ENCODE assay signal across 7 cellular contexts in the genomic region with DNA sequence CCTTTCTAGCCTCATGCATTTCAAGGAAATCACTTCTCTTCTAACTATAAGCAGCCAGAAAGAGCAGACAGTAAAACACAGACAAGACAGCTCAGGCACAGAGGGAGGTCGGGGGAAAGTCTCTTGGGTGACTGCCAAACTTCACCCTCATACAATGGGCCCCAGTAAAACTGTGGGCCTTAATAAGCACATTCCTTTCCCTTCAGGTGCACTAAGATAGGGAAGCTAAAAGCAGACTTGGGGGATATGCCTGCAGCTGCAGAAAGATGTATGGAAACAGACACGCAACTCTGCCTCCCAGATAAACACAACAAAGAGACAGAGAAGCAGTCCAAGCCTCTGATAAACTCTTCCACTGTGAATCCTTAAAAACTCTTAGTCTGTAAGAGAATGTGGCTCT. TPM values are rescaled to one million over a fixed set of nuclear protein-coding genes. Genes with fewer than 3 reads are reported as not detected.
DNase-seq lines count a peak whose midpoint lies in the region; ATAC-seq, FAIRE-seq and TF ChIP-seq lines count a peak whose summit lies in the region.
"Not testable (repeated sequence)": the region's sequence is repeated elsewhere in the genome, so short reads cannot be mapped to it uniquely, and the experiment has no call there.

No MANE protein-coding gene starts in this region.

- not testable (repeated sequence) for H3K36me3 ChIP-seq in Caco-2 (ENCODE audit: control insufficient read depth, insufficient read depth, low read length); PC-9 (ENCODE audit: low read depth); K562 (ENCODE audit: control insufficient read depth, insufficient read depth, low read length); left ventricle myocardium inferior; liver (ENCODE audit: control insufficient read depth in 4 of 4, insufficient read depth in 3 of 4, low read depth in 1 of 4, low read length in 3 of 4)

- peak; percentile 5; the same call in 1 of the 2 replicates for TF ChIP-seq EP300 in K562 (IDR thresholded peaks at IDR 0.05; ENCODE audit: low read length)

- not testable (repeated sequence) for H4K20me1 ChIP-seq in PC-9 (ENCODE audit: insufficient read depth); K562 (replicated peaks; ENCODE audit: control insufficient read depth, insufficient read depth, low read length)

- not testable (repeated sequence) for H3K36me3 Mint-ChIP-seq in Caco-2 (ENCODE audit: insufficient read depth, unreplicated experiment); nephron (ENCODE audit: low read depth); stimulated activated naive B cell treated with anti-CD40 and anti-IgM and Interleukin-4, amounts not matched to agents 10 μg/mL and 1 μg/mL and 100 μg/mL, for 72 hours

- DNase-seq in Caco-2, result peak in 1 of 2 experiments; percentile 3
- DNase-seq in PC-9; left ventricle myocardium inferior; stimulated activated naive B cell treated with anti-CD40 and anti-IgM and Interleukin-4, amounts not matched to agents 10 μg/mL and 1 μg/mL and 100 μg/mL, for 72 hours: not testable (repeated sequence)
- peak in 1 of 4 experiments; percentile 64 for DNase-seq in K562 (ENCODE audit: extremely low read depth in 1 of 4, low spot score in 3 of 4)

- H3K79me2 ChIP-seq in PC-9 (ENCODE audit: low read depth); K562 (ENCODE audit: control insufficient read depth, insufficient read depth, low read length): not testable (repeated sequence)

- intact Hi-C loops in Caco-2 (cut with micrococcal nuclease; ENCODE audit: unreplicated experiment); PC-9 (cut with micrococcal nuclease; ENCODE audit: unreplicated experiment); left ventricle myocardium inferior (cut with micrococcal nuclease): not testable (repeated sequence)
- intact Hi-C loops in K562 (cut with micrococcal nuclease), result loop anchor here (1.0 to 10.0 kb wide), 2 partner anchors 13 to 88 kb away; no protein-coding TSS in a partner anchor

- not testable (repeated sequence) for BruUV-seq in Caco-2 (replicated peaks; lab: Mats Ljungman, UMichigan); PC-9 (replicated peaks; lab: Mats Ljungman, UMichigan); K562 (replicated peaks; lab: Mats Ljungman, UMichigan)

- not testable (repeated sequence) for H3K4me3 ChIP-seq in Caco-2 (ENCODE audit: low read depth, low read length); PC-9; K562; left ventricle myocardium inferior; liver (ENCODE audit: low read depth in 1 of 3, low read length in 3 of 3)

- CTCF ChIA-PET in Caco-2 (lab: Charles Lee) (interaction anchor here (0.7 to 1.6 kb wide), 2 partner anchors 30 to 215 kb away, joined by 3 to 4 read pairs; no protein-coding TSS in a partner anchor), PC-9 (lab: Charles Lee) (interaction anchor here (0.6 to 0.9 kb wide), 2 partner anchors 12 to 30 kb away, joined by 3 read pairs; no protein-coding TSS in a partner anchor)
- CTCF ChIA-PET in K562 (lab: Yijun Ruan, JAX; ENCODE audit: low intra/inter-chr PET ratio), result not testable (repeated sequence)

- not testable (repeated sequence) for H3K27me3 Mint-ChIP-seq in Caco-2 (ENCODE audit: insufficient read depth, unreplicated experiment); nephron (ENCODE audit: low read depth); stimulated activated naive B cell treated with anti-CD40 and anti-IgM and Interleukin-4, amounts not matched to agents 10 μg/mL and 1 μg/mL and 100 μg/mL, for 72 hours

- H3K9ac ChIP-seq in K562 (ENCODE audit: insufficient read depth in 1 of 2, low read depth in 2 of 2, low read length in 2 of 2), result peak overlapping the region in 1 of 2 experiments; percentile 32; a peak in 2 of 4 replicates
- not testable (repeated sequence) for H3K9ac ChIP-seq in liver (ENCODE audit: low read depth in 1 of 2, low read length in 2 of 2)

- H3K27me3 ChIP-seq in Caco-2 (replicated peaks; ENCODE audit: control insufficient read depth, insufficient read depth, low read length); PC-9 (ENCODE audit: insufficient read depth, low read depth); K562 (ENCODE audit: control insufficient read depth in 2 of 2, insufficient read depth in 2 of 2, low read length in 2 of 2); left ventricle myocardium inferior (ENCODE audit: low read depth); liver (ENCODE audit: control insufficient read depth in 4 of 4, insufficient read depth in 4 of 4, low read length in 3 of 4): not testable (repeated sequence)

- 0% methylated on average over 2 of the region's 2 CpGs for WGBS in K562 (ENCODE audit: insufficient coverage, low coverage, missing lambda C conversion rate)
- WGBS in liver, result 30% methylated on average over 2 of the region's 2 CpGs

- peaks cover 26% of the 10 kb centered on the region; the same call in 1 of the 2 replicates for H3F3A ChIP-seq in PC-9 (ENCODE audit: insufficient read depth, low read depth)

- H3K27ac ChIP-seq in PC-9, result peak overlapping the region; percentile 45
- peak overlapping the region; percentile 68; the same call in 2 of the 3 replicates for H3K27ac ChIP-seq in K562 (ENCODE audit: extremely low read depth, low read depth, low read length)
- H3K27ac ChIP-seq in left ventricle myocardium inferior (replicated peaks), result peak overlapping the region; percentile 17
- H3K27ac ChIP-seq in liver (ENCODE audit: low read depth in 1 of 2, low read length in 2 of 2), result peak overlapping the region; percentile 29 to 74

- H3K4me3 Mint-ChIP-seq in Caco-2 (ENCODE audit: unreplicated experiment); stimulated activated naive B cell treated with anti-CD40 and anti-IgM and Interleukin-4, amounts not matched to agents 10 μg/mL and 1 μg/mL and 100 μg/mL, for 72 hours: not testable (repeated sequence)
- peak overlapping the region in 2 of 3 experiments; percentile 17 to 39 for H3K4me3 Mint-ChIP-seq in nephron

- H3K27ac Mint-ChIP-seq in Caco-2 (ENCODE audit: unreplicated experiment) (peak overlapping the region; percentile 23), nephron (peak overlapping the region; percentile 87 to 98 (median 96))
- H3K27ac Mint-ChIP-seq in stimulated activated naive B cell treated with anti-CD40 and anti-IgM and Interleukin-4, amounts not matched to agents 10 μg/mL and 1 μg/mL and 100 μg/mL, for 72 hours, result peak overlapping the region; percentile 52

- peaks cover 18% of the 10 kb centered on the region for H3K4me1 ChIP-seq in Caco-2
- H3K4me1 ChIP-seq in PC-9 (replicated peaks; ENCODE audit: insufficient read depth), result peaks cover 28% of the 10 kb centered on the region
- peaks cover 27 to 43% of the 10 kb centered on the region in 2 experiments for H3K4me1 ChIP-seq in K562 (replicated peaks in 1 of 2; ENCODE audit: control insufficient read depth in 2 of 2, insufficient read depth in 2 of 2, low read length in 2 of 2)
- H3K4me1 ChIP-seq in left ventricle myocardium inferior, result peaks cover 28% of the 10 kb centered on the region
- peaks cover 0 to 10% (median 2%) of the 10 kb centered on the region in 4 donors for H3K4me1 ChIP-seq in liver (ENCODE audit: control insufficient read depth in 4 of 4, insufficient read depth in 4 of 4, low read length in 3 of 4)

- not testable (repeated sequence) for H3K9me1 ChIP-seq in K562 (ENCODE audit: control insufficient read depth, insufficient read depth, low read length)

- H3K9me3 ChIP-seq in Caco-2; PC-9 (ENCODE audit: insufficient read depth, low read depth); K562 (replicated peaks; ENCODE audit: control insufficient read depth, insufficient read depth, low read depth, low read length); left ventricle myocardium inferior (replicated peaks); liver (ENCODE audit: control insufficient read depth in 4 of 4, low read length in 3 of 4): not testable (repeated sequence)

- H3K9me3 Mint-ChIP-seq in Caco-2 (ENCODE audit: unreplicated experiment); nephron; stimulated activated naive B cell treated with anti-CD40 and anti-IgM and Interleukin-4, amounts not matched to agents 10 μg/mL and 1 μg/mL and 100 μg/mL, for 72 hours: not testable (repeated sequence)

- not testable (repeated sequence) for TF ChIP-seq RAD21 in K562 (CRISPR knock-in tag; conservative IDR thresholded peaks at IDR 0.05 in 1 of 2, IDR thresholded peaks at IDR 0.05 in 1 of 2); liver (IDR thresholded peaks at IDR 0.05)

- peaks cover 11% of the 10 kb centered on the region for H3K4me1 Mint-ChIP-seq in Caco-2 (ENCODE audit: low read depth, unreplicated experiment)
- peaks cover 51% of the 10 kb centered on the region for H3K4me1 Mint-ChIP-seq in nephron
- H3K4me1 Mint-ChIP-seq in stimulated activated naive B cell treated with anti-CD40 and anti-IgM and Interleukin-4, amounts not matched to agents 10 μg/mL and 1 μg/mL and 100 μg/mL, for 72 hours, result not testable (repeated sequence)

- in situ Hi-C loops in K562 (cut with MboI), result not testable (repeated sequence)

- POLR2A ChIA-PET in Caco-2 (lab: Charles Lee), result not testable (repeated sequence)
- POLR2A ChIA-PET in PC-9 (lab: Charles Lee; ENCODE audit: unreplicated experiment), result interaction anchor here (0.5 to 0.6 kb wide), 3 partner anchors 26 to 323 kb away, joined by 3 to 9 read pairs (median 5); a partner anchor contains a TSS
- POLR2A ChIA-PET in K562 (lab: Yijun Ruan, JAX), result interaction anchor here (0.8 to 3.3 kb wide), 6 partner anchors 9 to 61 kb away, joined by 3 to 26 read pairs (median 10); a partner anchor contains a TSS

- TF ChIP-seq CTCF in Caco-2 (IDR thresholded peaks at IDR 0.05; ENCODE audit: insufficient read depth in 1 of 2, low read depth in 1 of 2, low read length in 1 of 2, severe bottlenecking in 1 of 2, unreplicated experiment in 1 of 2); PC-9 (conservative IDR thresholded peaks at IDR 0.05); K562 (IDR thresholded peaks at IDR 0.05 in 2 of 3, conservative IDR thresholded peaks at IDR 0.05 in 1 of 3; ENCODE audit: insufficient read depth in 2 of 3, low read depth in 1 of 3, low read length in 3 of 3); left ventricle myocardium inferior (IDR thresholded peaks at IDR 0.05; ENCODE audit: borderline replicate concordance); liver (IDR thresholded peaks at IDR 0.05; ENCODE audit: low read depth, low read length, missing input control); nephron (IDR thresholded peaks at IDR 0.05; ENCODE audit: unreplicated experiment in 3 of 3): not testable (repeated sequence)

- not testable (repeated sequence) for H2AFZ ChIP-seq in PC-9; K562 (ENCODE audit: low read depth, low read length)

- H3K4me2 ChIP-seq in PC-9 (peak overlapping the region; percentile 48), K562 (ENCODE audit: insufficient read depth, low read length) (peak overlapping the region; percentile 69; the same call in 1 of the 2 replicates)

- FAIRE-seq in K562 (lab: Jason Lieb, UNC), result peak; percentile 91

- H3K9me2 ChIP-seq in PC-9 (ENCODE audit: insufficient read depth), result not testable (repeated sequence)

- ATAC-seq in K562, result peak; percentile 12; the same call in 2 of the 3 replicates
- ATAC-seq in stimulated activated naive B cell treated with anti-CD40 and anti-IgM and Interleukin-4, amounts not matched to agents 10 μg/mL and 1 μg/mL and 100 μg/mL, for 72 hours (replicated peaks), result not testable (repeated sequence)

- not testable (repeated sequence) for TF ChIP-seq POLR2A in K562 (conservative IDR thresholded peaks at IDR 0.05)

RNA-seq across cellular contexts. Expression of a gene that starts 15.2 kb away (rescaled TPM):
- total RNA-seq in Caco-2 (2022) (0.14 and 0.49 TPM in 2 replicates), PC-9 (2021) (2.0 and 2.2 TPM in 2 replicates), K562 (2014; rRNA removed) (0.45 and 0.54 TPM in 2 replicates), K562 (2014; rRNA removed; fragmentation: Illumina TruSeq; extraction: Trizol) (0.29 and 0.44 TPM in 2 replicates), K562 (2015; rRNA removed; fragmentation: Illumina TruSeq; extraction: Trizol) (0.72 and 0.76 TPM in 2 replicates), K562 (2021) (0.95 and 1.1 TPM in 2 replicates), left ventricle myocardium inferior (not detected), liver (under 1 TPM; 0.37 to 0.67 TPM)
- 2.6 and 4.9 TPM in 2 replicates for total RNA-seq in K562 (2011; cell fraction: chromatin; rRNA removed; ENCODE audit: low replicate concordance)
- total RNA-seq in K562 (2011; cell fraction: nucleolus; rRNA removed), result 1.3 and 1.5 TPM in 2 replicates
- 2.2 and 4.1 TPM in 2 replicates for total RNA-seq in K562 (2011; cell fraction: nucleoplasm; rRNA removed)
- polyA plus RNA-seq in K562 (2011; rRNA removed) (0.56 and 0.57 TPM in 2 replicates), K562 (2014; fragmentation: Illumina TruSeq; extraction: Trizol) (0.76 and 0.95 TPM in 2 replicates), K562 (2014; fragmentation: Nextera tagmentation; extraction: Ambion mirVana) (under 1 TPM in 1 of 2 experiments, not detected in 1; 0.08 TPM), K562 (2014; rRNA removed) (0.56 and 0.69 TPM in 2 replicates), liver (1 to 10 TPM in 1 of 2 donors, under 1 TPM in 1; 0.62 to 2.4 TPM)
- polyA plus RNA-seq in K562 (2011; cell fraction: cytosol; rRNA removed), result 0.31 and 0.46 TPM in 2 replicates
- 2.7 and 8.5 TPM in 2 replicates for polyA plus RNA-seq in K562 (2011; cell fraction: nucleus; rRNA removed)
- polyA plus RNA-seq in K562 (2012), result 1.3 and 1.5 TPM in 2 replicates
- polyA minus RNA-seq in K562 (2011; rRNA and poly(A)+ RNA removed), result 0.46 and 0.93 TPM in 2 replicates
- not detected in 2 replicates for polyA minus RNA-seq in K562 (2011; cell fraction: cytosol; rRNA and poly(A)+ RNA removed)
- polyA minus RNA-seq in K562 (2011; cell fraction: nucleus; rRNA and poly(A)+ RNA removed), result 1.4 and 1.5 TPM in 2 replicates

RNA-seq across cellular contexts. Expression of a gene that starts 26.5 kb away (rescaled TPM):
- total RNA-seq in Caco-2 (2022) (33.5 and 39.8 TPM in 2 replicates), PC-9 (2021) (48.6 and 49.4 TPM in 2 replicates), K562 (2014; rRNA removed) (28.4 and 32.8 TPM in 2 replicates), K562 (2014; rRNA removed; fragmentation: Illumina TruSeq; extraction: Trizol) (41.7 and 49.6 TPM in 2 replicates), K562 (2015; rRNA removed; fragmentation: Illumina TruSeq; extraction: Trizol) (47.4 and 55.1 TPM in 2 replicates), K562 (2021) (36.3 and 37.9 TPM in 2 replicates), left ventricle myocardium inferior (18.8 TPM), liver (10 to 100 TPM; 16.9 to 17.1 TPM)
- total RNA-seq in K562 (2011; cell fraction: chromatin; rRNA removed; ENCODE audit: low replicate concordance), result 34.9 and 102 TPM in 2 replicates
- 20.8 and 23.4 TPM in 2 replicates for total RNA-seq in K562 (2011; cell fraction: nucleolus; rRNA removed)
- total RNA-seq in K562 (2011; cell fraction: nucleoplasm; rRNA removed), result 40.0 and 49.9 TPM in 2 replicates
- polyA plus RNA-seq in K562 (2011; rRNA removed) (60.2 and 63.9 TPM in 2 replicates), K562 (2014; fragmentation: Illumina TruSeq; extraction: Trizol) (43.5 and 49.1 TPM in 2 replicates), K562 (2014; fragmentation: Nextera tagmentation; extraction: Ambion mirVana) (10 to 100 TPM; 13.3 to 16.6 TPM), K562 (2014; rRNA removed) (39.0 and 48.0 TPM in 2 replicates), liver (10 to 100 TPM; 17.4 to 24.8 TPM)
- polyA plus RNA-seq in K562 (2011; cell fraction: cytosol; rRNA removed), result 13.2 and 24.9 TPM in 2 replicates
- 94.0 and 147 TPM in 2 replicates for polyA plus RNA-seq in K562 (2011; cell fraction: nucleus; rRNA removed)
- polyA plus RNA-seq in K562 (2012), result 27.5 and 38.7 TPM in 2 replicates
- 46.8 and 52.4 TPM in 2 replicates for polyA minus RNA-seq in K562 (2011; rRNA and poly(A)+ RNA removed)
- polyA minus RNA-seq in K562 (2011; cell fraction: cytosol; rRNA and poly(A)+ RNA removed), result 12.2 and 21.6 TPM in 2 replicates
- polyA minus RNA-seq in K562 (2011; cell fraction: nucleus; rRNA and poly(A)+ RNA removed), result 42.0 and 96.6 TPM in 2 replicates

RNA-seq across cellular contexts. Expression of a gene that starts 26.8 kb away (rescaled TPM):
- total RNA-seq in Caco-2 (2022) (21.9 and 30.0 TPM in 2 replicates), PC-9 (2021) (44.8 and 55.6 TPM in 2 replicates), K562 (2014; rRNA removed) (7.0 and 8.8 TPM in 2 replicates), K562 (2014; rRNA removed; fragmentation: Illumina TruSeq; extraction: Trizol) (7.1 and 8.4 TPM in 2 replicates), K562 (2015; rRNA removed; fragmentation: Illumina TruSeq; extraction: Trizol) (7.7 and 8.2 TPM in 2 replicates), K562 (2021) (11.1 and 12.9 TPM in 2 replicates), left ventricle myocardium inferior (16.5 TPM), liver (10 to 100 TPM; 14.9 to 25.8 TPM)
- 118 and 123 TPM in 2 replicates for total RNA-seq in K562 (2011; cell fraction: chromatin; rRNA removed; ENCODE audit: low replicate concordance)
- total RNA-seq in K562 (2011; cell fraction: nucleolus; rRNA removed), result 58.6 and 64.5 TPM in 2 replicates
- total RNA-seq in K562 (2011; cell fraction: nucleoplasm; rRNA removed), result 64.7 and 77.3 TPM in 2 replicates
- polyA plus RNA-seq in K562 (2011; rRNA removed) (11.5 and 15.5 TPM in 2 replicates), K562 (2014; fragmentation: Illumina TruSeq; extraction: Trizol) (8.4 and 9.0 TPM in 2 replicates), K562 (2014; fragmentation: Nextera tagmentation; extraction: Ambion mirVana) (1 to 10 TPM; 2.4 to 7.0 TPM), K562 (2014; rRNA removed) (9.6 and 11.1 TPM in 2 replicates), liver (1 to 10 TPM; 3.3 to 6.3 TPM)
- polyA plus RNA-seq in K562 (2011; cell fraction: cytosol; rRNA removed), result 11.0 and 12.7 TPM in 2 replicates
- 45.8 and 67.6 TPM in 2 replicates for polyA plus RNA-seq in K562 (2011; cell fraction: nucleus; rRNA removed)
- 12.8 and 21.8 TPM in 2 replicates for polyA plus RNA-seq in K562 (2012)
- polyA minus RNA-seq in K562 (2011; rRNA and poly(A)+ RNA removed), result 26.7 and 28.2 TPM in 2 replicates
- 7.8 and 15.9 TPM in 2 replicates for polyA minus RNA-seq in K562 (2011; cell fraction: cytosol; rRNA and poly(A)+ RNA removed)
- 24.5 and 32.7 TPM in 2 replicates for polyA minus RNA-seq in K562 (2011; cell fraction: nucleus; rRNA and poly(A)+ RNA removed)

Comparison
In these comparisons a context has a peak if more than half of its experiments do, and no peak if none do; other contexts are left out.
1. H3K27ac Mint-ChIP-seq: peak in every context shown above with its lines; median percentile 96 in nephron; 52 in stimulated activated naive B cell treated with anti-CD40 and anti-IgM and Interleukin-4, amounts not matched to agents 10 μg/mL and 1 μg/mL and 100 μg/mL, for 72 hours; 23 in Caco-2.
2. H3K27ac ChIP-seq: peak in every context shown above with its lines; median percentile 68 in K562; 52 in liver; 45 in PC-9; 17 in left ventricle myocardium inferior.